ENCODE assay signal across 1 cellular context in the genomic region with DNA sequence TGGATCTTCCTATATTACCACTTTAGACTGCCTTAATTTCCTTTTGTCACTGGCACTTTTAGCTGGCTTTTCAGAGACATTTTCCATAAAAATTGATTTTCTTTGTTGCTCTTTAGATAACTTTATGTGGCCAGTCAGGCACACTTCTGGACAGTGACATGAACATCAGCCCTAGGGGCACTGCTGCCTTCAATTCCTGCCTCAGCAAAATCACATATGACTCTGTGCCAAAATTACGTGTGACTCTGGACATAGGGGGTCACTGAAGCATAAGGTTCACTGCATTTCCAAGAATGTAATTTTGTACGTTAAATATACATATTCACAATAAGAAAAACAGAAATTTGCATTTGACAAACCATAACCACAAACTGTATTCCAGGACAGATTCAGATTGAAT.
TF ChIP-seq lines count a peak whose summit lies in the region.

No MANE protein-coding gene starts in this region.

TF ChIP-seq in H1, 55 proteins besides CTCF, POLR2A, EP300 and RAD21 (continued from another document):
- no peak for TF ChIP-seq FOSL1 (IDR thresholded peaks at IDR 0.05; ENCODE audit: insufficient read depth, low read depth, low read length)
- TF ChIP-seq POLR2AphosphoS5 (IDR thresholded peaks at IDR 0.05; ENCODE audit: low read depth, low read length): no peak
- no peak for TF ChIP-seq CHD1 (IDR thresholded peaks at IDR 0.05; ENCODE audit: low read depth, low read length)
- TF ChIP-seq, protein P1, sequence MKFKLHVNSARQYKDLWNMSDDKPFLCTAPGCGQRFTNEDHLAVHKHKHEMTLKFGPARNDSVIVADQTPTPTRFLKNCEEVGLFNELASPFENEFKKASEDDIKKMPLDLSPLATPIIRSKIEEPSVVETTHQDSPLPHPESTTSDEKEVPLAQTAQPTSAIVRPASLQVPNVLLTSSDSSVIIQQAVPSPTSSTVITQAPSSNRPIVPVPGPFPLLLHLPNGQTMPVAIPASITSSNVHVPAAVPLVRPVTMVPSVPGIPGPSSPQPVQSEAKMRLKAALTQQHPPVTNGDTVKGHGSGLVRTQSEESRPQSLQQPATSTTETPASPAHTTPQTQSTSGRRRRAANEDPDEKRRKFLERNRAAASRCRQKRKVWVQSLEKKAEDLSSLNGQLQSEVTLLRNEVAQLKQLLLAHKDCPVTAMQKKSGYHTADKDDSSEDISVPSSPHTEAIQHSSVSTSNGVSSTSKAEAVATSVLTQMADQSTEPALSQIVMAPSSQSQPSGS (IDR thresholded peaks at IDR 0.05; ENCODE audit: low read length): no peak
- TF ChIP-seq SP2 (IDR thresholded peaks at IDR 0.05; ENCODE audit: low read length): no peak
- TF ChIP-seq TCF12 (IDR thresholded peaks at IDR 0.05; ENCODE audit: low read depth, low read length): no peak
- TF ChIP-seq MAFK (IDR thresholded peaks at IDR 0.05; ENCODE audit: low read depth, low read length): no peak
- no peak for TF ChIP-seq TAF1 (IDR thresholded peaks at IDR 0.05; ENCODE audit: low read depth, low read length)
- TF ChIP-seq YY1 (IDR thresholded peaks at IDR 0.05; ENCODE audit: low read depth, low read length): no peak
- no peak for TF ChIP-seq GABPA (IDR thresholded peaks at IDR 0.05; ENCODE audit: borderline replicate concordance, insufficient read depth, low read length)
- no peak for TF ChIP-seq EZH2 (IDR thresholded peaks at IDR 0.05; ENCODE audit: low read depth, low read length, severe bottlenecking)
